Comparison of ENCODE assay signal across 1 cellular context in genomic region chr6:2902470-2902762, GRCh38.
TF ChIP-seq lines count a peak whose summit lies in the region.

No MANE protein-coding gene starts in this region.

TF ChIP-seq in SK-N-SH, 30 proteins besides CTCF, POLR2A, EP300 and RAD21 (continued from another document):
- TF ChIP-seq, protein P1, sequence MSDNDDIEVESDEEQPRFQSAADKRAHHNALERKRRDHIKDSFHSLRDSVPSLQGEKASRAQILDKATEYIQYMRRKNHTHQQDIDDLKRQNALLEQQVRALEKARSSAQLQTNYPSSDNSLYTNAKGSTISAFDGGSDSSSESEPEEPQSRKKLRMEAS (IDR thresholded peaks at IDR 0.05; ENCODE audit: low read depth): no peak
- TF ChIP-seq NRF1 (IDR thresholded peaks at IDR 0.05; ENCODE audit: low read depth, low read length): no peak
- TF ChIP-seq, protein P2, sequence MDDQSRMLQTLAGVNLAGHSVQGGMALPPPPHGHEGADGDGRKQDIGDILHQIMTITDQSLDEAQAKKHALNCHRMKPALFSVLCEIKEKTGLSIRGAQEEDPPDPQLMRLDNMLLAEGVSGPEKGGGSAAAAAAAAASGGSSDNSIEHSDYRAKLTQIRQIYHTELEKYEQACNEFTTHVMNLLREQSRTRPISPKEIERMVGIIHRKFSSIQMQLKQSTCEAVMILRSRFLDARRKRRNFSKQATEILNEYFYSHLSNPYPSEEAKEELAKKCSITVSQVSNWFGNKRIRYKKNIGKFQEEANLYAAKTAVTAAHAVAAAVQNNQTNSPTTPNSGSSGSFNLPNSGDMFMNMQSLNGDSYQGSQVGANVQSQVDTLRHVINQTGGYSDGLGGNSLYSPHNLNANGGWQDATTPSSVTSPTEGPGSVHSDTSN (IDR thresholded peaks at IDR 0.05): no peak
- TF ChIP-seq JUND (IDR thresholded peaks at IDR 0.05): no peak
